In the genomic region with DNA sequence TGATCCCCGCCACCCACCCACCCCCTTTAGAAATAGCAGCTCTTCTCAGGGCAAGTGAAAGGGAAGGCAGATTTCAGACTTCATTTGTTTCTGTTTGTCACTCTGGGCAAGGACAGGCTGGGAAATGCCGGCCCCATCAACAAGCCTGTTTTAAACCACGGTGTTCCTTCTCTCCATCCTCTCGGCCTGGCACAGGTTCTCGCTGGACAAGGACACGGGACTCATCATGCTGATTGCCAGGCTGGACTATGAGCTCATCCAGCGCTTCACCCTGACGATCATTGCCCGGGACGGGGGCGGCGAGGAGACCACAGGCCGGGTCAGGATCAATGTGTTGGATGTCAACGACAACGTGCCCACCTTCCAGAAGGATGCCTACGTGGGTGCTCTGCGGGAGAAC, we compare ENCODE assay signal across 20 cellular contexts.
"Had no signal": no experiment of that assay in that cellular context is flagged by ENCODE, and none has a peak within 500 bp of the region (broad histone marks: within the 10 kb centered on the region; RNA-seq: fewer than 3 reads in every experiment).

No MANE protein-coding gene starts in this region.

- H3K4me1 Mint-ChIP-seq: immature natural killer cell had no signal

- DNase-seq: colonic mucosa; cortex of kidney; dermis blood vessel endothelial cell; effector CD4-positive, alpha-beta T cell; effector memory CD4-positive, alpha-beta T cell; foreskin keratinocyte; heart left ventricle; hypothalamus; immature natural killer cell; islet precursor cell; kidney; kidney glomerular epithelial cell; left colon; left ventricle myocardium inferior; mammary epithelial cell; mesendoderm; midbrain had no signal

- H3K9me3 Mint-ChIP-seq: immature natural killer cell, memory B cell had no signal

- ATAC-seq: foreskin keratinocyte, gastroesophageal sphincter, heart left ventricle, left colon, left lobe of liver had no signal

- H3K27ac Mint-ChIP-seq: immature natural killer cell, memory B cell had no signal

- H3K36me3 Mint-ChIP-seq: immature natural killer cell, memory B cell had no signal

- H3K4me3 Mint-ChIP-seq: immature natural killer cell, memory B cell had no signal
